Comparison of ENCODE assay signal across 11 cellular contexts in genomic region chr17:3295632-3296031, GRCh38. TPM values are rescaled to one million over a fixed set of nuclear protein-coding genes. Genes with fewer than 3 reads are reported as not detected.
"Had no signal": no experiment of that assay in that cellular context is flagged by ENCODE, and none has a peak within 500 bp of the region (broad histone marks: within the 10 kb centered on the region; RNA-seq: fewer than 3 reads in every experiment).

No MANE protein-coding gene starts in this region.

- H3K9me3 ChIP-seq: HAP-1 had no signal

- H3K4me3 ChIP-seq: GM23248, GM23338, HAP-1 had no signal

- ATAC-seq: GM23338, HCT116 had no signal

- H3K4me2 ChIP-seq: GM23338 had no signal

- FAIRE-seq: H1, H54 had no signal

- H3K27ac ChIP-seq: GM23248 had no signal

- DNase-seq: GM23248, GOT3, H7, H9, HCEC 1CT, HFFc6 had no signal

- H3K4me1 ChIP-seq: HAP-1 had no signal

RNA-seq across cellular contexts. Expression of gene OR3A1, which starts 2.5 kb away (rescaled TPM):
- polyA plus RNA-seq: GM23248, H1 had no signal
